Comparison of ENCODE assay signal across 1 cellular context in genomic region chr17:75876938-75877751, GRCh38.
A peak's percentile ranks its signal among the peaks of the same experiment; 100 is the strongest.
TF ChIP-seq lines count a peak whose summit lies in the region.

No MANE protein-coding gene starts in this region.

TF ChIP-seq in HepG2, 621 proteins besides CTCF, POLR2A, EP300 and RAD21 (continued from another document and continues in another):
- no peak; the same call in none of the 2 replicates for TF ChIP-seq HBP1 (CRISPR knock-in tag; IDR thresholded peaks at IDR 0.05; ENCODE audit: low read depth)
- TF ChIP-seq ZBTB7B (CRISPR knock-in tag; IDR thresholded peaks at IDR 0.05): peak; percentile 56; the same call in 1 of the 2 replicates
- peak; percentile 83; the same call in 1 of the 2 replicates for TF ChIP-seq ELF4 (CRISPR knock-in tag; IDR thresholded peaks at IDR 0.05; ENCODE audit: borderline replicate concordance)
- TF ChIP-seq ZNF660 (CRISPR knock-in tag; IDR thresholded peaks at IDR 0.05; ENCODE audit: borderline replicate concordance, low read depth): peak; percentile 69; the same call in 1 of the 2 replicates
- TF ChIP-seq ZFP62 (CRISPR knock-in tag; IDR thresholded peaks at IDR 0.05): 0 out of 2 replicates have a peak, but pooled peaks have one; percentile 63
- TF ChIP-seq ZNF331 (CRISPR knock-in tag; IDR thresholded peaks at IDR 0.05): no peak
- TF ChIP-seq ZNF737 (CRISPR knock-in tag; IDR thresholded peaks at IDR 0.05; ENCODE audit: borderline replicate concordance): peak; percentile 64; the same call in 1 of the 2 replicates
- no peak; the same call in 1 of the 2 replicates for TF ChIP-seq THRA (CRISPR knock-in tag; IDR thresholded peaks at IDR 0.05; ENCODE audit: borderline replicate concordance)
- TF ChIP-seq MTA3 (CRISPR knock-in tag; IDR thresholded peaks at IDR 0.05): no peak
- peak; percentile 17 for TF ChIP-seq HDAC2 (CRISPR knock-in tag; IDR thresholded peaks at IDR 0.05)
- TF ChIP-seq HNRNPH1 (optimal IDR thresholded peaks at IDR 0.05; ENCODE audit: low read depth, low read length): peak; percentile 39
- TF ChIP-seq RFX1 (IDR thresholded peaks at IDR 0.05): no peak
- no peak for TF ChIP-seq FOXO1 (CRISPR knock-in tag; IDR thresholded peaks at IDR 0.05)
- TF ChIP-seq ZBTB44 (CRISPR knock-in tag; IDR thresholded peaks at IDR 0.05): peak; percentile 19; the same call in 1 of the 2 replicates
- TF ChIP-seq NR1H2 (CRISPR knock-in tag; IDR thresholded peaks at IDR 0.05; ENCODE audit: borderline replicate concordance, low read depth): 0 out of 2 replicates have a peak, but pooled peaks have one; percentile 21
- TF ChIP-seq CREB1 (IDR thresholded peaks at IDR 0.05): no peak
- TF ChIP-seq CREB1 (CRISPR knock-in tag; IDR thresholded peaks at IDR 0.05): no peak
- TF ChIP-seq ZNF280B (CRISPR knock-in tag; IDR thresholded peaks at IDR 0.05; ENCODE audit: borderline replicate concordance): peak; percentile 86
- peak; percentile 92 for TF ChIP-seq ZNF879 (CRISPR knock-in tag; IDR thresholded peaks at IDR 0.05)
- TF ChIP-seq ZBTB42 (CRISPR knock-in tag; IDR thresholded peaks at IDR 0.05): peak; percentile 95
- no peak; the same call in 1 of the 2 replicates for TF ChIP-seq ZNF530 (CRISPR knock-in tag; IDR thresholded peaks at IDR 0.05; ENCODE audit: low read depth)
- no peak for TF ChIP-seq SOX6 (IDR thresholded peaks at IDR 0.05)
- peak; percentile 81 for TF ChIP-seq SOX6 (CRISPR knock-in tag; IDR thresholded peaks at IDR 0.05)
- 0 out of 2 replicates have a peak, but pooled peaks have one; percentile 95 for TF ChIP-seq CAMTA2 (CRISPR knock-in tag; IDR thresholded peaks at IDR 0.05; ENCODE audit: borderline replicate concordance)
- peak; percentile 19; the same call in 1 of the 2 replicates for TF ChIP-seq UBTF (CRISPR knock-in tag; IDR thresholded peaks at IDR 0.05)
- peak; percentile 30 for TF ChIP-seq TAF15 (IDR thresholded peaks at IDR 0.05; ENCODE audit: low read depth, low read length, poor library complexity, severe bottlenecking)
- no peak; the same call in 1 of the 2 replicates for TF ChIP-seq JUN (CRISPR knock-in tag; IDR thresholded peaks at IDR 0.05)
- TF ChIP-seq MZF1 (CRISPR knock-in tag; IDR thresholded peaks at IDR 0.05; ENCODE audit: borderline replicate concordance): 0 out of 2 replicates have a peak, but pooled peaks have one; percentile 90
- peak; percentile 43; the same call in 1 of the 2 replicates for TF ChIP-seq KMT2A (CRISPR knock-in tag; IDR thresholded peaks at IDR 0.05)
- TF ChIP-seq NR2C2 (CRISPR knock-in tag; IDR thresholded peaks at IDR 0.05; ENCODE audit: borderline replicate concordance): no peak
- no peak for TF ChIP-seq TMF1 (CRISPR knock-in tag; IDR thresholded peaks at IDR 0.05; ENCODE audit: low read depth)
- TF ChIP-seq HIVEP1 (CRISPR knock-in tag; IDR thresholded peaks at IDR 0.05): peak; percentile 35
- TF ChIP-seq RBAK (CRISPR knock-in tag; IDR thresholded peaks at IDR 0.05): no peak
- TF ChIP-seq ZNF12 (CRISPR knock-in tag; IDR thresholded peaks at IDR 0.05): no peak
- peak; percentile 85; the same call in 1 of the 2 replicates for TF ChIP-seq JDP2 (CRISPR knock-in tag; IDR thresholded peaks at IDR 0.05; ENCODE audit: borderline replicate concordance)
- TF ChIP-seq ZNF619 (CRISPR knock-in tag; IDR thresholded peaks at IDR 0.05): no peak
- TF ChIP-seq BCL6 (CRISPR knock-in tag; IDR thresholded peaks at IDR 0.05): no peak
- TF ChIP-seq USF2 (IDR thresholded peaks at IDR 0.05; ENCODE audit: low read depth, low read length): no peak
- TF ChIP-seq USF2 (CRISPR knock-in tag; IDR thresholded peaks at IDR 0.05; ENCODE audit: borderline replicate concordance): 0 out of 2 replicates have a peak, but pooled peaks have one; percentile 23
- TF ChIP-seq JUNB (CRISPR knock-in tag; IDR thresholded peaks at IDR 0.05; ENCODE audit: borderline replicate concordance): no peak; the same call in 1 of the 2 replicates
- no peak; the same call in 1 of the 2 replicates for TF ChIP-seq DNMT3B (CRISPR knock-in tag; conservative IDR thresholded peaks at IDR 0.05)
- TF ChIP-seq HMGXB4 (CRISPR knock-in tag; IDR thresholded peaks at IDR 0.05; ENCODE audit: borderline replicate concordance in 1 of 2, low read depth in 1 of 2): peak in 1 of 2 experiments; percentile 0; a peak in 1 of 4 replicates
- no peak for TF ChIP-seq ATAD3A (CRISPR knock-in tag; IDR thresholded peaks at IDR 0.05)
- peak; percentile 36; the same call in 1 of the 2 replicates for TF ChIP-seq GZF1 (CRISPR knock-in tag; IDR thresholded peaks at IDR 0.05)
- TF ChIP-seq XRCC5 (optimal IDR thresholded peaks at IDR 0.05; ENCODE audit: low read length): no peak
- TF ChIP-seq YEATS2 (CRISPR knock-in tag; IDR thresholded peaks at IDR 0.05; ENCODE audit: borderline replicate concordance): no peak; the same call in 1 of the 2 replicates
- peak; percentile 72 for TF ChIP-seq ZNF703 (CRISPR knock-in tag; IDR thresholded peaks at IDR 0.05; ENCODE audit: borderline replicate concordance)
- no peak; the same call in 1 of the 2 replicates for TF ChIP-seq ZSCAN22 (CRISPR knock-in tag; IDR thresholded peaks at IDR 0.05)
- peak; percentile 39; the same call in 1 of the 2 replicates for TF ChIP-seq ZNF33B (CRISPR knock-in tag; IDR thresholded peaks at IDR 0.05)
- TF ChIP-seq HNF1A (IDR thresholded peaks at IDR 0.05; ENCODE audit: low read depth): 0 out of 2 replicates have a peak, but pooled peaks have one; percentile 2
- TF ChIP-seq HNF1A (CRISPR knock-in tag; IDR thresholded peaks at IDR 0.05; ENCODE audit: borderline replicate concordance): peak; percentile 12; the same call in 1 of the 2 replicates
- 0 out of 2 replicates have a peak, but pooled peaks have one; percentile 47 for TF ChIP-seq ZNF773 (CRISPR knock-in tag; IDR thresholded peaks at IDR 0.05; ENCODE audit: borderline replicate concordance)
